In genomic region chr14:71359823-71360222, GRCh38 we compare ENCODE assay signal across 1 cellular context.
TF ChIP-seq lines count a peak whose summit lies in the region.

No MANE protein-coding gene starts in this region.

TF ChIP-seq in GM12878, 131 proteins besides CTCF, POLR2A, EP300 and RAD21:
- TF ChIP-seq ATF3 (IDR thresholded peaks at IDR 0.05; ENCODE audit: borderline replicate concordance, extremely low read depth, low read depth, low read length): no peak
- TF ChIP-seq TAF1 (IDR thresholded peaks at IDR 0.05; ENCODE audit: borderline replicate concordance, low read depth, low read length): no peak
- no peak for TF ChIP-seq GABPA (IDR thresholded peaks at IDR 0.05; ENCODE audit: low read depth)
- no peak for TF ChIP-seq RBBP5 (conservative IDR thresholded peaks at IDR 0.05)
- TF ChIP-seq, protein P1, sequence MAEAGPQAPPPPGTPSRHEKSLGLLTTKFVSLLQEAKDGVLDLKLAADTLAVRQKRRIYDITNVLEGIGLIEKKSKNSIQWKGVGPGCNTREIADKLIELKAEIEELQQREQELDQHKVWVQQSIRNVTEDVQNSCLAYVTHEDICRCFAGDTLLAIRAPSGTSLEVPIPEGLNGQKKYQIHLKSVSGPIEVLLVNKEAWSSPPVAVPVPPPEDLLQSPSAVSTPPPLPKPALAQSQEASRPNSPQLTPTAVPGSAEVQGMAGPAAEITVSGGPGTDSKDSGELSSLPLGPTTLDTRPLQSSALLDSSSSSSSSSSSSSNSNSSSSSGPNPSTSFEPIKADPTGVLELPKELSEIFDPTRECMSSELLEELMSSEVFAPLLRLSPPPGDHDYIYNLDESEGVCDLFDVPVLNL (IDR thresholded peaks at IDR 0.05; ENCODE audit: low read depth, low read length): no peak
- no peak for TF ChIP-seq JUND (IDR thresholded peaks at IDR 0.05; ENCODE audit: low read depth, low read length)
